8 cellular contexts compared by ENCODE assay signal in the genomic region with DNA sequence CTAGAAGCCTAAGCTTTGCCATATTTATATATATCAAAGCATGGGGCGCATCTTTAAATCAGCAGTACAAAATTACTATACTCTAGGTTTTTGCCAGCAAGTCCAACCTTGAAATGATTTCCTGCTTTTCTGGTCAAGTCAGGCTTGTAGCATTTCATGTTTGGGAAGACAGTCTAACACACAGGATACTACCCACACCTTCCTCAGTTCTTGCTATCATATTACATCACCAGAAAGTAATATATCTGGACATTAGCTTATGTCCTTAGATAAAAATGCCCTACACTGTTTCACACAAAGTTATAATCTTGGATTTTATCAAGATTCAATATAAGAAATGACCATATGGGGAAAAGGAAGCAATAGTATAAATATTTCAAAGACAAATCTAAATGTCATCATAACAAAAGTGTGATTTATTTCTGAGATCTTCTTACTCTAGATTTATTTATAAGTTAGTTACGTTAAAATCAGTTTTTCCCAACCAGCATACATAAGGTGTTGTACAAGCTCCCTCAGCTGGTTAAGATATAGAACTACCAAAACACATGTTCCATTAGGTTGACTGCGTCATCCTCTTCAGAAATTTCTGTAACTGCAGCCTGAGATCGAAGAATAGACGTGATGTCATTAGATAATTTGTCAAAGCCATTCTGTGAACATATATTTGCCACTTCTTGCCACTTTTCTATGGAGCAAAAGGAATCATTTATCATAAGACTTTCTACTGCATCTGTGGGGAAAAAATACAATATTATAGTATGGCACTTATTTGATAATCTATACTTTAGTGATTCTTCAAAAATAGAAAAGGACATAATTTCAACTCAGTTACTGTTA. TPM values are rescaled to one million over a fixed set of nuclear protein-coding genes. Genes with fewer than 3 reads are reported as not detected.
A peak's percentile ranks its signal among the peaks of the same experiment; 100 is the strongest.
DNase-seq lines count a peak whose midpoint lies in the region; ATAC-seq, FAIRE-seq and TF ChIP-seq lines count a peak whose summit lies in the region.

No MANE protein-coding gene starts in this region.

- peak; percentile 49 for DNase-seq in AG09309 (ENCODE audit: low read depth)
- no peak for DNase-seq in GM12892 (ENCODE audit: insufficient read length)
- DNase-seq in HL-60 (ENCODE audit: low read depth in 1 of 2, low spot score in 1 of 2) = peak in 1 of 2 experiments; percentile 52
- DNase-seq in OCI-M1 (lab: John Stamatoyannopoulos, UW) = peak; percentile 75
- peak; percentile 84 for DNase-seq in dedifferentiated amniotic fluid mesenchymal stem cell (ENCODE audit: extremely low spot score)
- peak; percentile 80 for DNase-seq in mesenchymal stem cell
- DNase-seq in cortex of kidney (lab: John Stamatoyannopoulos, UW) = no peak

- H3K23ac ChIP-seq in mesenchymal stem cell (ENCODE audit: low read length in 2 of 2) = no peak overlapping the region

- peak; percentile 36 for FAIRE-seq in GM12892 (lab: Jason Lieb, UNC)

- H3K4me2 ChIP-seq in mesenchymal stem cell (ENCODE audit: low read length, poor library complexity, severe bottlenecking) = no peak overlapping the region

- no peak overlapping the region for H2BK5ac ChIP-seq in mesenchymal stem cell (ENCODE audit: low read depth, low read length, poor library complexity, severe bottlenecking)

- H3K4me1 ChIP-seq in mesenchymal stem cell (ENCODE audit: control insufficient read depth, insufficient read depth, low read depth, low read length) = no peaks in the 10 kb centered on the region

- 57% methylated on average over 3 of the region's 5 CpGs for WGBS in mesenchymal stem cell

- H3K4me3 ChIP-seq in AG09309 (ENCODE audit: control insufficient read depth, low read depth, low read length) (no peak overlapping the region), HL-60 (replicated peaks; ENCODE audit: insufficient read depth, low read length) (no peak overlapping the region), mesenchymal stem cell (ENCODE audit: insufficient read depth in 1 of 2, low read depth in 1 of 2, low read length in 2 of 2) (no peak overlapping the region)

- no peaks in the 10 kb centered on the region for H3K9me3 ChIP-seq in mesenchymal stem cell (ENCODE audit: control insufficient read depth, low read length)

- no peak overlapping the region for H3K14ac ChIP-seq in mesenchymal stem cell (ENCODE audit: low read length in 2 of 2)

- TF ChIP-seq POLR2A in GM12892 (IDR thresholded peaks at IDR 0.05; ENCODE audit: low read depth, low read length) = no peak

- H3K9ac ChIP-seq in mesenchymal stem cell (ENCODE audit: low read length) = peak overlapping the region; percentile 47

- no peak overlapping the region for H4K91ac ChIP-seq in mesenchymal stem cell (ENCODE audit: low read length)

- no peak overlapping the region for H2AFZ ChIP-seq in mesenchymal stem cell (ENCODE audit: low read depth, low read length)

- no peak overlapping the region for H4K8ac ChIP-seq in mesenchymal stem cell (ENCODE audit: low read length)

- H3K36me3 ChIP-seq in mesenchymal stem cell (ENCODE audit: control insufficient read depth in 1 of 2, insufficient read depth in 2 of 2, low read depth in 1 of 2, low read length in 2 of 2) = no peaks in the 10 kb centered on the region

- H3K27ac ChIP-seq in HL-60 (replicated peaks) (no peak overlapping the region), mesenchymal stem cell (ENCODE audit: low read length, poor library complexity, severe bottlenecking) (no peak overlapping the region)

- H3K4ac ChIP-seq in mesenchymal stem cell (ENCODE audit: low read depth in 1 of 2, low read length in 2 of 2) = no peak overlapping the region

- no peaks in the 10 kb centered on the region for H3K27me3 ChIP-seq in HL-60 (ENCODE audit: insufficient read depth, poor library complexity, severe bottlenecking)
- no peaks in the 10 kb centered on the region for H3K27me3 ChIP-seq in mesenchymal stem cell (ENCODE audit: control insufficient read depth in 1 of 2, insufficient read depth in 1 of 2, low read length in 2 of 2)

- H2BK120ac ChIP-seq in mesenchymal stem cell (ENCODE audit: low read depth, low read length) = no peak overlapping the region

- H2BK15ac ChIP-seq in mesenchymal stem cell (ENCODE audit: low read depth, poor library complexity, severe bottlenecking) = no peak overlapping the region

- H2BK12ac ChIP-seq in mesenchymal stem cell (ENCODE audit: low read length in 2 of 2) = no peak overlapping the region

- no peak overlapping the region for H3K18ac ChIP-seq in mesenchymal stem cell (ENCODE audit: low read depth in 1 of 2, low read length in 2 of 2)

- H3K79me1 ChIP-seq in mesenchymal stem cell (replicated peaks; ENCODE audit: low read length, poor library complexity, severe bottlenecking) = peaks cover 7% of the 10 kb centered on the region

- TF ChIP-seq CTCF in AG09309 (IDR thresholded peaks at IDR 0.05; ENCODE audit: control insufficient read depth, insufficient read depth, low read depth, low read length, missing control alignments) (peak; percentile 55), HL-60 (IDR thresholded peaks at IDR 0.05; ENCODE audit: insufficient read depth, low read length) (peak; percentile 33)

- ATAC-seq in GM19023 (IDR thresholded peaks at IDR 0.05; ENCODE audit: unreplicated experiment) = no peak

- H2AK5ac ChIP-seq in mesenchymal stem cell (ENCODE audit: low read length, severe bottlenecking) = no peak overlapping the region

RNA-seq across cellular contexts. Expression of a gene that starts 56.6 kb away (rescaled TPM):
- 7.1 TPM for polyA plus RNA-seq in GM12892 (2012; ENCODE audit: missing spikeins)
- 5.2 TPM for polyA plus RNA-seq in mesenchymal stem cell (2013, experiment 1 of 2)
- 5.0 TPM for polyA plus RNA-seq in mesenchymal stem cell (2013, experiment 2 of 2)

RNA-seq across cellular contexts. Expression of a gene that starts 57.0 kb away (rescaled TPM):
- polyA plus RNA-seq in GM12892 (2012; ENCODE audit: missing spikeins) = 3,813 TPM
- 1,882 TPM for polyA plus RNA-seq in mesenchymal stem cell (2013, experiment 1 of 2)
- 1,945 TPM for polyA plus RNA-seq in mesenchymal stem cell (2013, experiment 2 of 2)

Comparison
In these comparisons a context has a peak if more than half of its experiments do, and no peak if none do; other contexts are left out.
1. DNase-seq: peak in AG09309 (single experiment), OCI-M1 (single experiment), dedifferentiated amniotic fluid mesenchymal stem cell (single experiment) and mesenchymal stem cell (single experiment); none in GM12892 (single experiment) and cortex of kidney (single experiment).